In the genomic region with DNA sequence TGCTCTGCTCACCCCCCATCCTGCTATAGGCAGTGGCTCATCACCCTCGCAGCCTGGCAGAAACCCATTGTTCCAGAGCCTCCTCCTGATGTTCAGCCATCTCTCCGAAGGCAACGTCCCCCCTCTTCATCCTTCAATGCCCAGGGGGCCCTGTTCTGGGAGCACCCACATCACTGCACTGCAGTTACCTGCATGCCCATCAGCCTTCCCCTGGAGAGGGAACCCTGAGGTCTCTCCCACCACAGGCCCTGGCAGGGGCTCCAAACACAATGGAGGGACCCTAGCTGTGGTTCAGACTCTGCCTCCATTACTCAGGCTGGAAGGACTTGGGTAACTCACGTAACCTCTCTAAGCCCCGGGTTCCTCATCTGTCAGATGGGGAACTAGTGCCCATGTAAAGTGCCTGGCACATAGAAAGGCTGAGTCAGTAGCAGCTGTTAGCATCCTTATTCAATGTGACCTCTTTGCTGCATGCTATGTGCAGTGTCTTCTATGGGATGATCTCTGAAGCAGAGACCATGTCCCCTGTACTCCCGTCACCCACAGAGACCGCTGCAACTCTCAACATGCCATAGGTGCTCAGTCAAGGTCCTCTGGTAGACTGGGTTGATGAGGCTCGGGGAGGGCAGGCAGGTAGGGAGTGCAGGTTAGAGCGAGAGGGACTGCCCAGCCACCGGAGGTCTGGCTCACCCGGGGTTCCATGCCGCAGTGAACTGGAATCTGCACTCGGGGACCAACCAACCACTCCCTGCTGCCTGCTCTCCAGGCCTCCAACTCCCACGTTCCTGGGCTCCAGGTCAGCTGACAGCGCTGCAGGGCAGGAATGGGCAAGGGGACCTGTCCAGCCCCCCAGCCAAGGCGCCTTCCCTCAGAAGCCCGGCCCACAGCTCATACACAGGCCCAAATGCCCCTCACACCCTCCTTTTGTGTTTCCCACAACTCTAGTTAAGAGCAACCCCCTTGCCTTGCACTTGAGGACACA, we compare ENCODE assay signal across 16 cellular contexts.
"Had no signal": no experiment of that assay in that cellular context is flagged by ENCODE, and none has a peak within 500 bp of the region (broad histone marks: within the 10 kb centered on the region; RNA-seq: fewer than 3 reads in every experiment).

No MANE protein-coding gene starts in this region.

- H3K4me1 Mint-ChIP-seq: naive thymus-derived CD8-positive, alpha-beta T cell had no signal

- H3K27me3 ChIP-seq: heart left ventricle, tibial nerve had no signal

- H3K36me3 Mint-ChIP-seq: activated naive CD8-positive, alpha-beta T cell; naive thymus-derived CD8-positive, alpha-beta T cell had no signal

- H3K27me3 Mint-ChIP-seq: activated naive CD8-positive, alpha-beta T cell; naive thymus-derived CD8-positive, alpha-beta T cell had no signal

- DNase-seq: activated CD4-positive, alpha-beta T cell treated with anti-CD3 and anti-CD28 coated beads for 48 hours; activated CD8-positive, alpha-beta T cell treated with anti-CD3 and anti-CD28 coated beads, Interleukin-2, amount 10 ng/mL, durations not matched to agents 7 days and 5 days; activated gamma-delta T cell treated with Interleukin-2 at 50 U/mL for 16 hours; amniotic stem cell; effector memory CD4-positive, alpha-beta T cell; left colon; naive thymus-derived CD8-positive, alpha-beta T cell; stimulated activated CD4-positive, alpha-beta T cell treated with anti-CD3 and anti-CD28 coated beads, Interleukin-4, amount 100 ng/mL, for 24 hours; stimulated activated naive CD4-positive, alpha-beta T cell treated with Interleukin-2 at 50 U/mL for 16 hours; substantia nigra had no signal

- ATAC-seq: activated CD8-positive, alpha-beta T cell treated with anti-CD3 and anti-CD28 coated beads, Interleukin-2, amount 10 ng/mL, durations not matched to agents 7 days and 5 days; heart left ventricle; left colon; naive thymus-derived CD8-positive, alpha-beta T cell; WTC11 had no signal

- H3K4me3 ChIP-seq: heart left ventricle, skin epidermis, tibial nerve had no signal

- H3K27ac Mint-ChIP-seq: activated CD8-positive, alpha-beta T cell treated with anti-CD3 and anti-CD28 coated beads, Interleukin-2, amount 10 ng/mL, durations not matched to agents 7 days and 5 days; activated naive CD8-positive, alpha-beta T cell; naive thymus-derived CD8-positive, alpha-beta T cell; T-helper 1 cell treated with Interleukin-12 subunit alpha and Interleukin-12 subunit beta and Interleukin-4 antibody, amounts not matched to agents 30 μg/mL and 1 μg/mL, for 36 hours had no signal

- H3K27ac ChIP-seq: skin epidermis, tibial nerve had no signal

- H3K9me3 ChIP-seq: heart left ventricle, tibial nerve had no signal

- H3K4me3 Mint-ChIP-seq: activated CD8-positive, alpha-beta T cell treated with anti-CD3 and anti-CD28 coated beads, Interleukin-2, amount 10 ng/mL, durations not matched to agents 7 days and 5 days; activated naive CD8-positive, alpha-beta T cell; naive thymus-derived CD8-positive, alpha-beta T cell; T-helper 1 cell treated with Interleukin-12 subunit alpha and Interleukin-12 subunit beta and Interleukin-4 antibody, amounts not matched to agents 30 μg/mL and 1 μg/mL, for 36 hours; WTC11 had no signal

- H3K9me3 Mint-ChIP-seq: T-helper 1 cell treated with Interleukin-12 subunit alpha and Interleukin-12 subunit beta and Interleukin-4 antibody, amounts not matched to agents 30 μg/mL and 1 μg/mL, for 36 hours; WTC11 had no signal
